In genomic region chr1:78731674-78732073, GRCh38 we compare ENCODE assay signal across 8 cellular contexts.
"Had no signal": no experiment of that assay in that cellular context is flagged by ENCODE, and none has a peak within 500 bp of the region (broad histone marks: within the 10 kb centered on the region; RNA-seq: fewer than 3 reads in every experiment).

No MANE protein-coding gene starts in this region.

- H3K27ac ChIP-seq: GM23248, HL-60, KMS-11 had no signal

- DNase-seq: GM23248, GOT3, H9, HCEC 1CT, KBM-7 had no signal

- H3K4me3 ChIP-seq: GM23248 had no signal

- H3K4me2 ChIP-seq: KMS-11 had no signal

- FAIRE-seq: H54 had no signal

- H2AFZ ChIP-seq: GM23248 had no signal

- H3K9ac ChIP-seq: GM23248, KMS-11 had no signal
